ENCODE assay signal across 1 cellular context in the genomic region with DNA sequence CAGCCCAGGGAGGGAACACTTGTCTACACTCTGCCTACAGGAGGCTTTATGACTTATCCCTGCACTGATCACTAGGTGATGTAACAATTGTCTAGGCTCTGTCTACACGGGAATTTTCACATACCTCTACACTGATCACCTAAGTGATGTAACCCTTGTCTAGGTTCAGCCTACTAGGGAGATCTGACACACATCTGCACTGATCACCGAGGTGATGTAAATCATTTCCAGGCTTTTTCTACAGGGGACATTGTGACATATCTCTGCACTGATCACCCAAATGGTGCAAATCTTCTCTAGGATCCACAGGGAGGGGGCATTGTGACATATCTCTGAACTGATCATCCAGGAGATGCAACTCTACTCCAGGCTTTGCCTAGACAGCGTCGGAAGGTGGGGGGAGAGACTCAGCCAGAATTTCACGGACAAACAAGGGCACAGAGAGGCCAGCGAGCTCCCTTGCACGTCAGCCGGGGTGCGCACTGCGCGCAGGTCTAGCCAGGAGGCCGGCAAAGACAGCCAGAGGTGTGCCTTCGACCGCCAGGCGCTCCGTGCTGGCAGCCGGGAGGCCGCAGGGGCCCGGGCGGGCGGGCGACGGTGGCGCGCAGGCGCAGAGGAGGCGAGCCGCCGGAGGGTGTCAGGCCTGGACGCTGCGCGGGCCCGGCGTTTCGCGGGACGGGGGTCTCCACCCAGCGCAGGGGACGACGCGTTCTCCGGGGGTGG.
A peak's percentile ranks its signal among the peaks of the same experiment; 100 is the strongest.
TF ChIP-seq lines count a peak whose summit lies in the region.

No MANE protein-coding gene starts in this region.

TF ChIP-seq in K562, 482 proteins besides CTCF, POLR2A, EP300 and RAD21 (continued from another document and continues in another):
- TF ChIP-seq, protein P1, sequence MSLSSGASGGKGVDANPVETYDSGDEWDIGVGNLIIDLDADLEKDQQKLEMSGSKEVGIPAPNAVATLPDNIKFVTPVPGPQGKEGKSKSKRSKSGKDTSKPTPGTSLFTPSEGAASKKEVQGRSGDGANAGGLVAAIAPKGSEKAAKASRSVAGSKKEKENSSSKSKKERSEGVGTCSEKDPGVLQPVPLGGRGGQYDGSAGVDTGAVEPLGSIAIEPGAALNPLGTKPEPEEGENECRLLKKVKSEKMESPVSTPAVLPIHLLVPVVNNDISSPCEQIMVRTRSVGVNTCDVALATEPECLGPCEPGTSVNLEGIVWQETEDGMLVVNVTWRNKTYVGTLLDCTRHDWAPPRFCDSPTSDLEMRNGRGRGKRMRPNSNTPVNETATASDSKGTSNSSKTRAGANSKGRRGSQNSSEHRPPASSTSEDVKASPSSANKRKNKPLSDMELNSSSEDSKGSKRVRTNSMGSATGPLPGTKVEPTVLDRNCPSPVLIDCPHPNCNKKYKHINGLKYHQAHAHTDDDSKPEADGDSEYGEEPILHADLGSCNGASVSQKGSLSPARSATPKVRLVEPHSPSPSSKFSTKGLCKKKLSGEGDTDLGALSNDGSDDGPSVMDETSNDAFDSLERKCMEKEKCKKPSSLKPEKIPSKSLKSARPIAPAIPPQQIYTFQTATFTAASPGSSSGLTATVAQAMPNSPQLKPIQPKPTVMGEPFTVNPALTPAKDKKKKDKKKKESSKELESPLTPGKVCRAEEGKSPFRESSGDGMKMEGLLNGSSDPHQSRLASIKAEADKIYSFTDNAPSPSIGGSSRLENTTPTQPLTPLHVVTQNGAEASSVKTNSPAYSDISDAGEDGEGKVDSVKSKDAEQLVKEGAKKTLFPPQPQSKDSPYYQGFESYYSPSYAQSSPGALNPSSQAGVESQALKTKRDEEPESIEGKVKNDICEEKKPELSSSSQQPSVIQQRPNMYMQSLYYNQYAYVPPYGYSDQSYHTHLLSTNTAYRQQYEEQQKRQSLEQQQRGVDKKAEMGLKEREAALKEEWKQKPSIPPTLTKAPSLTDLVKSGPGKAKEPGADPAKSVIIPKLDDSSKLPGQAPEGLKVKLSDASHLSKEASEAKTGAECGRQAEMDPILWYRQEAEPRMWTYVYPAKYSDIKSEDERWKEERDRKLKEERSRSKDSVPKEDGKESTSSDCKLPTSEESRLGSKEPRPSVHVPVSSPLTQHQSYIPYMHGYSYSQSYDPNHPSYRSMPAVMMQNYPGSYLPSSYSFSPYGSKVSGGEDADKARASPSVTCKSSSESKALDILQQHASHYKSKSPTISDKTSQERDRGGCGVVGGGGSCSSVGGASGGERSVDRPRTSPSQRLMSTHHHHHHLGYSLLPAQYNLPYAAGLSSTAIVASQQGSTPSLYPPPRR (CRISPR knock-in tag; IDR thresholded peaks at IDR 0.05; ENCODE audit: borderline replicate concordance), result no peak
- TF ChIP-seq ZNF3 (CRISPR knock-in tag; IDR thresholded peaks at IDR 0.05) (no peak), ZBED1 (IDR thresholded peaks at IDR 0.05) (no peak), MIER1 (IDR thresholded peaks at IDR 0.05; ENCODE audit: low read depth) (no peak), ELF1 (tag; IDR thresholded peaks at IDR 0.05) (no peak), ZFP30 (CRISPR knock-in tag; IDR thresholded peaks at IDR 0.05; ENCODE audit: borderline replicate concordance) (no peak), ZNF384 (IDR thresholded peaks at IDR 0.05; ENCODE audit: low read depth, low read length) (no peak), BRD4 (IDR thresholded peaks at IDR 0.05) (no peak), BRCA1 (IDR thresholded peaks at IDR 0.05) (no peak), BRCA1 (CRISPR knock-in tag; IDR thresholded peaks at IDR 0.05) (no peak), XRCC5 (IDR thresholded peaks at IDR 0.05; ENCODE audit: low read depth, low read length) (no peak), ZNF699 (CRISPR knock-in tag; IDR thresholded peaks at IDR 0.05; ENCODE audit: insufficient replicate concordance) (no peak), SETDB1 (IDR thresholded peaks at IDR 0.05; ENCODE audit: low read length) (no peak), SIRT6 (IDR thresholded peaks at IDR 0.05; ENCODE audit: low read depth, low read length) (no peak), MAZ (CRISPR knock-in tag; conservative IDR thresholded peaks at IDR 0.05 in 1 of 2, IDR thresholded peaks at IDR 0.05 in 1 of 2) (peak; percentile 35 to 54; a peak in 1 of 4 replicates), FOXM1 (IDR thresholded peaks at IDR 0.05; ENCODE audit: low read depth) (no peak), FOXM1 (CRISPR knock-in tag; IDR thresholded peaks at IDR 0.05; ENCODE audit: low read depth) (no peak), CHCHD3 (CRISPR knock-in tag; IDR thresholded peaks at IDR 0.05) (no peak), SMARCA5 (IDR thresholded peaks at IDR 0.05) (no peak), CCAR2 (IDR thresholded peaks at IDR 0.05; ENCODE audit: low read depth, low read length) (no peak), MCM2 (IDR thresholded peaks at IDR 0.05; ENCODE audit: low read depth) (no peak), KLF1 (tag; IDR thresholded peaks at IDR 0.05) (no peak), FOXJ3 (CRISPR knock-in tag; IDR thresholded peaks at IDR 0.05) (no peak), RBFOX2 (IDR thresholded peaks at IDR 0.05; ENCODE audit: low read depth, low read length) (peak; percentile 76)
- TF ChIP-seq, protein P2, sequence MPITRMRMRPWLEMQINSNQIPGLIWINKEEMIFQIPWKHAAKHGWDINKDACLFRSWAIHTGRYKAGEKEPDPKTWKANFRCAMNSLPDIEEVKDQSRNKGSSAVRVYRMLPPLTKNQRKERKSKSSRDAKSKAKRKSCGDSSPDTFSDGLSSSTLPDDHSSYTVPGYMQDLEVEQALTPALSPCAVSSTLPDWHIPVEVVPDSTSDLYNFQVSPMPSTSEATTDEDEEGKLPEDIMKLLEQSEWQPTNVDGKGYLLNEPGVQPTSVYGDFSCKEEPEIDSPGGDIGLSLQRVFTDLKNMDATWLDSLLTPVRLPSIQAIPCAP (CRISPR knock-in tag; IDR thresholded peaks at IDR 0.05; ENCODE audit: borderline replicate concordance), result no peak
- TF ChIP-seq, protein P3, sequence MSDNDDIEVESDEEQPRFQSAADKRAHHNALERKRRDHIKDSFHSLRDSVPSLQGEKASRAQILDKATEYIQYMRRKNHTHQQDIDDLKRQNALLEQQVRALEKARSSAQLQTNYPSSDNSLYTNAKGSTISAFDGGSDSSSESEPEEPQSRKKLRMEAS (CRISPR knock-in tag; IDR thresholded peaks at IDR 0.05), result peak; percentile 82
- TF ChIP-seq, protein P4, sequence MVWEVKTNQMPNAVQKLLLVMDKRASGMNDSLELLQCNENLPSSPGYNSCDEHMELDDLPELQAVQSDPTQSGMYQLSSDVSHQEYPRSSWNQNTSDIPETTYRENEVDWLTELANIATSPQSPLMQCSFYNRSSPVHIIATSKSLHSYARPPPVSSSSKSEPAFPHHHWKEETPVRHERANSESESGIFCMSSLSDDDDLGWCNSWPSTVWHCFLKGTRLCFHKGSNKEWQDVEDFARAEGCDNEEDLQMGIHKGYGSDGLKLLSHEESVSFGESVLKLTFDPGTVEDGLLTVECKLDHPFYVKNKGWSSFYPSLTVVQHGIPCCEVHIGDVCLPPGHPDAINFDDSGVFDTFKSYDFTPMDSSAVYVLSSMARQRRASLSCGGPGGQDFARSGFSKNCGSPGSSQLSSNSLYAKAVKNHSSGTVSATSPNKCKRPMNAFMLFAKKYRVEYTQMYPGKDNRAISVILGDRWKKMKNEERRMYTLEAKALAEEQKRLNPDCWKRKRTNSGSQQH (CRISPR knock-in tag; IDR thresholded peaks at IDR 0.05), result no peak
- TF ChIP-seq, protein P5, sequence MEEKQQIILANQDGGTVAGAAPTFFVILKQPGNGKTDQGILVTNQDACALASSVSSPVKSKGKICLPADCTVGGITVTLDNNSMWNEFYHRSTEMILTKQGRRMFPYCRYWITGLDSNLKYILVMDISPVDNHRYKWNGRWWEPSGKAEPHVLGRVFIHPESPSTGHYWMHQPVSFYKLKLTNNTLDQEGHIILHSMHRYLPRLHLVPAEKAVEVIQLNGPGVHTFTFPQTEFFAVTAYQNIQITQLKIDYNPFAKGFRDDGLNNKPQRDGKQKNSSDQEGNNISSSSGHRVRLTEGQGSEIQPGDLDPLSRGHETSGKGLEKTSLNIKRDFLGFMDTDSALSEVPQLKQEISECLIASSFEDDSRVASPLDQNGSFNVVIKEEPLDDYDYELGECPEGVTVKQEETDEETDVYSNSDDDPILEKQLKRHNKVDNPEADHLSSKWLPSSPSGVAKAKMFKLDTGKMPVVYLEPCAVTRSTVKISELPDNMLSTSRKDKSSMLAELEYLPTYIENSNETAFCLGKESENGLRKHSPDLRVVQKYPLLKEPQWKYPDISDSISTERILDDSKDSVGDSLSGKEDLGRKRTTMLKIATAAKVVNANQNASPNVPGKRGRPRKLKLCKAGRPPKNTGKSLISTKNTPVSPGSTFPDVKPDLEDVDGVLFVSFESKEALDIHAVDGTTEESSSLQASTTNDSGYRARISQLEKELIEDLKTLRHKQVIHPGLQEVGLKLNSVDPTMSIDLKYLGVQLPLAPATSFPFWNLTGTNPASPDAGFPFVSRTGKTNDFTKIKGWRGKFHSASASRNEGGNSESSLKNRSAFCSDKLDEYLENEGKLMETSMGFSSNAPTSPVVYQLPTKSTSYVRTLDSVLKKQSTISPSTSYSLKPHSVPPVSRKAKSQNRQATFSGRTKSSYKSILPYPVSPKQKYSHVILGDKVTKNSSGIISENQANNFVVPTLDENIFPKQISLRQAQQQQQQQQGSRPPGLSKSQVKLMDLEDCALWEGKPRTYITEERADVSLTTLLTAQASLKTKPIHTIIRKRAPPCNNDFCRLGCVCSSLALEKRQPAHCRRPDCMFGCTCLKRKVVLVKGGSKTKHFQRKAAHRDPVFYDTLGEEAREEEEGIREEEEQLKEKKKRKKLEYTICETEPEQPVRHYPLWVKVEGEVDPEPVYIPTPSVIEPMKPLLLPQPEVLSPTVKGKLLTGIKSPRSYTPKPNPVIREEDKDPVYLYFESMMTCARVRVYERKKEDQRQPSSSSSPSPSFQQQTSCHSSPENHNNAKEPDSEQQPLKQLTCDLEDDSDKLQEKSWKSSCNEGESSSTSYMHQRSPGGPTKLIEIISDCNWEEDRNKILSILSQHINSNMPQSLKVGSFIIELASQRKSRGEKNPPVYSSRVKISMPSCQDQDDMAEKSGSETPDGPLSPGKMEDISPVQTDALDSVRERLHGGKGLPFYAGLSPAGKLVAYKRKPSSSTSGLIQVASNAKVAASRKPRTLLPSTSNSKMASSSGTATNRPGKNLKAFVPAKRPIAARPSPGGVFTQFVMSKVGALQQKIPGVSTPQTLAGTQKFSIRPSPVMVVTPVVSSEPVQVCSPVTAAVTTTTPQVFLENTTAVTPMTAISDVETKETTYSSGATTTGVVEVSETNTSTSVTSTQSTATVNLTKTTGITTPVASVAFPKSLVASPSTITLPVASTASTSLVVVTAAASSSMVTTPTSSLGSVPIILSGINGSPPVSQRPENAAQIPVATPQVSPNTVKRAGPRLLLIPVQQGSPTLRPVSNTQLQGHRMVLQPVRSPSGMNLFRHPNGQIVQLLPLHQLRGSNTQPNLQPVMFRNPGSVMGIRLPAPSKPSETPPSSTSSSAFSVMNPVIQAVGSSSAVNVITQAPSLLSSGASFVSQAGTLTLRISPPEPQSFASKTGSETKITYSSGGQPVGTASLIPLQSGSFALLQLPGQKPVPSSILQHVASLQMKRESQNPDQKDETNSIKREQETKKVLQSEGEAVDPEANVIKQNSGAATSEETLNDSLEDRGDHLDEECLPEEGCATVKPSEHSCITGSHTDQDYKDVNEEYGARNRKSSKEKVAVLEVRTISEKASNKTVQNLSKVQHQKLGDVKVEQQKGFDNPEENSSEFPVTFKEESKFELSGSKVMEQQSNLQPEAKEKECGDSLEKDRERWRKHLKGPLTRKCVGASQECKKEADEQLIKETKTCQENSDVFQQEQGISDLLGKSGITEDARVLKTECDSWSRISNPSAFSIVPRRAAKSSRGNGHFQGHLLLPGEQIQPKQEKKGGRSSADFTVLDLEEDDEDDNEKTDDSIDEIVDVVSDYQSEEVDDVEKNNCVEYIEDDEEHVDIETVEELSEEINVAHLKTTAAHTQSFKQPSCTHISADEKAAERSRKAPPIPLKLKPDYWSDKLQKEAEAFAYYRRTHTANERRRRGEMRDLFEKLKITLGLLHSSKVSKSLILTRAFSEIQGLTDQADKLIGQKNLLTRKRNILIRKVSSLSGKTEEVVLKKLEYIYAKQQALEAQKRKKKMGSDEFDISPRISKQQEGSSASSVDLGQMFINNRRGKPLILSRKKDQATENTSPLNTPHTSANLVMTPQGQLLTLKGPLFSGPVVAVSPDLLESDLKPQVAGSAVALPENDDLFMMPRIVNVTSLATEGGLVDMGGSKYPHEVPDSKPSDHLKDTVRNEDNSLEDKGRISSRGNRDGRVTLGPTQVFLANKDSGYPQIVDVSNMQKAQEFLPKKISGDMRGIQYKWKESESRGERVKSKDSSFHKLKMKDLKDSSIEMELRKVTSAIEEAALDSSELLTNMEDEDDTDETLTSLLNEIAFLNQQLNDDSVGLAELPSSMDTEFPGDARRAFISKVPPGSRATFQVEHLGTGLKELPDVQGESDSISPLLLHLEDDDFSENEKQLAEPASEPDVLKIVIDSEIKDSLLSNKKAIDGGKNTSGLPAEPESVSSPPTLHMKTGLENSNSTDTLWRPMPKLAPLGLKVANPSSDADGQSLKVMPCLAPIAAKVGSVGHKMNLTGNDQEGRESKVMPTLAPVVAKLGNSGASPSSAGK (IDR thresholded peaks at IDR 0.05), result peak; percentile 91
- TF ChIP-seq, protein P6, sequence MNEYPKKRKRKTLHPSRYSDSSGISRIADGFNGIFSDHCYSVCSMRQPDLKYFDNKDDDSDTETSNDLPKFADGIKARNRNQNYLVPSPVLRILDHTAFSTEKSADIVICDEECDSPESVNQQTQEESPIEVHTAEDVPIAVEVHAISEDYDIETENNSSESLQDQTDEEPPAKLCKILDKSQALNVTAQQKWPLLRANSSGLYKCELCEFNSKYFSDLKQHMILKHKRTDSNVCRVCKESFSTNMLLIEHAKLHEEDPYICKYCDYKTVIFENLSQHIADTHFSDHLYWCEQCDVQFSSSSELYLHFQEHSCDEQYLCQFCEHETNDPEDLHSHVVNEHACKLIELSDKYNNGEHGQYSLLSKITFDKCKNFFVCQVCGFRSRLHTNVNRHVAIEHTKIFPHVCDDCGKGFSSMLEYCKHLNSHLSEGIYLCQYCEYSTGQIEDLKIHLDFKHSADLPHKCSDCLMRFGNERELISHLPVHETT (CRISPR knock-in tag; conservative IDR thresholded peaks at IDR 0.05 in 1 of 2, IDR thresholded peaks at IDR 0.05 in 1 of 2), result no peak
- TF ChIP-seq, protein P7, sequence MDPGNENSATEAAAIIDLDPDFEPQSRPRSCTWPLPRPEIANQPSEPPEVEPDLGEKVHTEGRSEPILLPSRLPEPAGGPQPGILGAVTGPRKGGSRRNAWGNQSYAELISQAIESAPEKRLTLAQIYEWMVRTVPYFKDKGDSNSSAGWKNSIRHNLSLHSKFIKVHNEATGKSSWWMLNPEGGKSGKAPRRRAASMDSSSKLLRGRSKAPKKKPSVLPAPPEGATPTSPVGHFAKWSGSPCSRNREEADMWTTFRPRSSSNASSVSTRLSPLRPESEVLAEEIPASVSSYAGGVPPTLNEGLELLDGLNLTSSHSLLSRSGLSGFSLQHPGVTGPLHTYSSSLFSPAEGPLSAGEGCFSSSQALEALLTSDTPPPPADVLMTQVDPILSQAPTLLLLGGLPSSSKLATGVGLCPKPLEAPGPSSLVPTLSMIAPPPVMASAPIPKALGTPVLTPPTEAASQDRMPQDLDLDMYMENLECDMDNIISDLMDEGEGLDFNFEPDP (CRISPR knock-in tag; IDR thresholded peaks at IDR 0.05), result no peak
- TF ChIP-seq, protein P8, sequence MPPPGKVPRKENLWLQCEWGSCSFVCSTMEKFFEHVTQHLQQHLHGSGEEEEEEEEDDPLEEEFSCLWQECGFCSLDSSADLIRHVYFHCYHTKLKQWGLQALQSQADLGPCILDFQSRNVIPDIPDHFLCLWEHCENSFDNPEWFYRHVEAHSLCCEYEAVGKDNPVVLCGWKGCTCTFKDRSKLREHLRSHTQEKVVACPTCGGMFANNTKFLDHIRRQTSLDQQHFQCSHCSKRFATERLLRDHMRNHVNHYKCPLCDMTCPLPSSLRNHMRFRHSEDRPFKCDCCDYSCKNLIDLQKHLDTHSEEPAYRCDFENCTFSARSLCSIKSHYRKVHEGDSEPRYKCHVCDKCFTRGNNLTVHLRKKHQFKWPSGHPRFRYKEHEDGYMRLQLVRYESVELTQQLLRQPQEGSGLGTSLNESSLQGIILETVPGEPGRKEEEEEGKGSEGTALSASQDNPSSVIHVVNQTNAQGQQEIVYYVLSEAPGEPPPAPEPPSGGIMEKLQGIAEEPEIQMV (tag; conservative IDR thresholded peaks at IDR 0.05; ENCODE audit: low read depth), result no peak
